12 cellular contexts compared by ENCODE assay signal in genomic region chr3:160392798-160393197, GRCh38. TPM values are rescaled to one million over a fixed set of nuclear protein-coding genes. Genes with fewer than 3 reads are reported as not detected.
"Had no signal": no experiment of that assay in that cellular context is flagged by ENCODE, and none has a peak within 500 bp of the region (broad histone marks: within the 10 kb centered on the region; RNA-seq: fewer than 3 reads in every experiment).

No MANE protein-coding gene starts in this region.

- DNase-seq: GM23248, GOT3, H7, H9, HCEC 1CT, HFFc6 had no signal

- H3K4me3 Mint-ChIP-seq: GM23338, H9, HFFc6 had no signal

- H3K4me2 ChIP-seq: GM23338 had no signal

- H3K4me3 ChIP-seq: GM23248, GM23338, HAP-1 had no signal

- H3K36me3 ChIP-seq: HAP-1 had no signal

- H3K9me3 Mint-ChIP-seq: GM23338, H9, HFFc6 had no signal

- H2AFZ ChIP-seq: GM23248, GM23338 had no signal

- H3K9ac ChIP-seq: GM23248 had no signal

- H3K27ac ChIP-seq: GM23248 had no signal

- H3K4me1 Mint-ChIP-seq: GM23338 had no signal

- ATAC-seq: GM23338, HCT116 had no signal

- H3K9me3 ChIP-seq: HAP-1 had no signal

- FAIRE-seq: H1, H54 had no signal

- H3K27ac Mint-ChIP-seq: GM23338, H9, HFFc6 had no signal

RNA-seq across cellular contexts. Expression of gene TRIM59, which starts 56.8 kb away (rescaled TPM):
- total RNA-seq: H4 had no signal
